8 cellular contexts compared by ENCODE assay signal in the genomic region with DNA sequence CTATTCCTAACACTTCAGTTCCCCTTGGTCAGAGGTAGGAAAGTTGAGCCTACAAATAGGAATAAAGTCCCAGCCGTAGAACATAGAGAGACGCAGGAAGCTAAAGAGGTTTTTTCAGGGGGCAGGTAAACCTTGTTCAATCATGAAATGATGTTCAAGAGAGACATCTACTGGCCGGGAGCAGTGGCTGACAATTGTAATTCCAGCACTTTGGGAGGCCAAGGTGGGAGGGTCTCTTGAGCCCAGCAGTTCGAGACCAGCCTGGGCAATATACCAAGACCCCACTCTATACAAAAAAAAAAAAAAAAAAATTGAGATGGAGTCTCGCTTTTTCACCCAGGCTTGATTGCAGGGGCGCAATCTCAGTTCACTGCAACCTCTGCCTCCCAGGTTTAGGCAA.
DNase-seq lines count a peak whose midpoint lies in the region; ATAC-seq, FAIRE-seq and TF ChIP-seq lines count a peak whose summit lies in the region.

No MANE protein-coding gene starts in this region.

- POLR2A ChIA-PET in HEK293T (lab: Yijun Ruan, JAX): no interaction called here

- no peak for ATAC-seq in activated CD4-positive, CD25-positive, alpha-beta regulatory T cell treated with anti-CD3 and anti-CD28 coated beads, Interleukin-2, amount 50 U/mL, for 24 hours

- H3K36me3 ChIP-seq in DOHH2 (ENCODE audit: control insufficient read depth, low read length): no peaks in the 10 kb centered on the region

- no peaks in the 10 kb centered on the region for H4K20me1 ChIP-seq in DOHH2 (ENCODE audit: control insufficient read depth, insufficient read depth, low read depth, low read length)

- H3K4me3 ChIP-seq in DOHH2 (ENCODE audit: low read length): no peak overlapping the region

- H3K9me3 ChIP-seq in DOHH2 (ENCODE audit: control insufficient read depth, insufficient read depth, low read length): no peaks in the 10 kb centered on the region

- no peaks in the 10 kb centered on the region for H3F3A ChIP-seq in DOHH2 (ENCODE audit: control insufficient read depth, insufficient read depth)

- peak; percentile 48 for DNase-seq in HEK293T (ENCODE audit: extremely low spot score)
- DNase-seq in NCI-H2196 (lab: John Stamatoyannopoulos, UW; ENCODE audit: unreplicated experiment): peak; percentile 49
- DNase-seq in cerebellar cortex (ENCODE audit: low spot score): peak; percentile 60
- peak; percentile 15 for DNase-seq in midbrain (lab: John Stamatoyannopoulos, UW)
- DNase-seq in effector CD8-positive, alpha-beta T cell (lab: John Stamatoyannopoulos, UW): no peak
- DNase-seq in GM12892 (ENCODE audit: insufficient read length): no peak

- H3K27me3 ChIP-seq in DOHH2 (ENCODE audit: control insufficient read depth, low read length): no peaks in the 10 kb centered on the region

- CTCF ChIA-PET in HEK293T (lab: Yijun Ruan, JAX): interaction anchor here (0.6 to 2.5 kb wide), 12 partner anchors 8 to 484 kb away, joined by 3 to 29 read pairs (median 3); no protein-coding TSS in a partner anchor

- no peaks in the 10 kb centered on the region for H3K79me2 ChIP-seq in DOHH2 (ENCODE audit: control insufficient read depth, low read length)

- no peak for TF ChIP-seq POLR2A in GM12892 (IDR thresholded peaks at IDR 0.05; ENCODE audit: low read depth, low read length)

- H3K4me2 ChIP-seq in DOHH2 (ENCODE audit: low read length): no peak overlapping the region

- no peaks in the 10 kb centered on the region for H3K9me2 ChIP-seq in DOHH2 (replicated peaks; ENCODE audit: control insufficient read depth, low read length)

- peak; percentile 64 for TF ChIP-seq CTCF in DOHH2 (IDR thresholded peaks at IDR 0.05; ENCODE audit: low read depth, low read length, poor library complexity, severe bottlenecking)

- H3K27ac ChIP-seq in DOHH2 (ENCODE audit: low read depth, low read length): no peak overlapping the region

- FAIRE-seq in GM12892 (lab: Jason Lieb, UNC): no peak

- peaks cover 9% of the 10 kb centered on the region for H3K4me1 ChIP-seq in DOHH2 (ENCODE audit: control insufficient read depth, low read length)

TF ChIP-seq in HEK293T, 16 proteins besides CTCF, POLR2A, EP300 and RAD21:
- TF ChIP-seq SUZ12 (IDR thresholded peaks at IDR 0.05): no peak
- no peak for TF ChIP-seq FOXK2 (IDR thresholded peaks at IDR 0.05)
- TF ChIP-seq ELF4 (IDR thresholded peaks at IDR 0.05): no peak
- TF ChIP-seq TARDBP (IDR thresholded peaks at IDR 0.05): no peak
- no peak for TF ChIP-seq CTBP1 (IDR thresholded peaks at IDR 0.05; ENCODE audit: borderline replicate concordance)
- no peak for TF ChIP-seq ARNT (IDR thresholded peaks at IDR 0.05)
- TF ChIP-seq, protein P1, sequence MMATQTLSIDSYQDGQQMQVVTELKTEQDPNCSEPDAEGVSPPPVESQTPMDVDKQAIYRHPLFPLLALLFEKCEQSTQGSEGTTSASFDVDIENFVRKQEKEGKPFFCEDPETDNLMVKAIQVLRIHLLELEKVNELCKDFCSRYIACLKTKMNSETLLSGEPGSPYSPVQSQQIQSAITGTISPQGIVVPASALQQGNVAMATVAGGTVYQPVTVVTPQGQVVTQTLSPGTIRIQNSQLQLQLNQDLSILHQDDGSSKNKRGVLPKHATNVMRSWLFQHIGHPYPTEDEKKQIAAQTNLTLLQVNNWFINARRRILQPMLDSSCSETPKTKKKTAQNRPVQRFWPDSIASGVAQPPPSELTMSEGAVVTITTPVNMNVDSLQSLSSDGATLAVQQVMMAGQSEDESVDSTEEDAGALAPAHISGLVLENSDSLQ (IDR thresholded peaks at IDR 0.05): no peak
- no peak for TF ChIP-seq FOXM1 (IDR thresholded peaks at IDR 0.05; ENCODE audit: borderline replicate concordance)
- TF ChIP-seq HDGF (IDR thresholded peaks at IDR 0.05; ENCODE audit: borderline replicate concordance): no peak
- no peak for TF ChIP-seq FOXA1 (IDR thresholded peaks at IDR 0.05)
- TF ChIP-seq L3MBTL2 (conservative IDR thresholded peaks at IDR 0.05): no peak
- no peak for TF ChIP-seq SP1 (IDR thresholded peaks at IDR 0.05)
- no peak for TF ChIP-seq NFRKB (IDR thresholded peaks at IDR 0.05)

Comparison
In these comparisons a context has a peak if more than half of its experiments do, and no peak if none do; other contexts are left out.
1. DNase-seq: peak in HEK293T (single experiment), NCI-H2196 (single experiment), cerebellar cortex (single experiment) and midbrain (single experiment); none in effector CD8-positive, alpha-beta T cell (single experiment) and GM12892 (single experiment).